In genomic region chr11:86688398-86689179, GRCh38 we compare ENCODE assay signal across 8 cellular contexts. TPM values are rescaled to one million over a fixed set of nuclear protein-coding genes. Genes with fewer than 3 reads are reported as not detected.
A peak's percentile ranks its signal among the peaks of the same experiment; 100 is the strongest.
DNase-seq lines count a peak whose midpoint lies in the region; ATAC-seq and TF ChIP-seq lines count a peak whose summit lies in the region.

No MANE protein-coding gene starts in this region.

- H3K9me3 Mint-ChIP-seq in glutamatergic neuron (ENCODE audit: unreplicated experiment), result no peaks in the 10 kb centered on the region

- peak; percentile 84 for ATAC-seq in HG02588 (IDR thresholded peaks at IDR 0.05; ENCODE audit: unreplicated experiment)

- no peaks in the 10 kb centered on the region for H3K4me1 Mint-ChIP-seq in glutamatergic neuron (ENCODE audit: low read depth, unreplicated experiment)

- H3K27me3 ChIP-seq in SJSA1 (replicated peaks), result no peaks in the 10 kb centered on the region

- POLR2A ChIA-PET in GM10248 (lab: Yijun Ruan, JAX), result no interaction called here

- TF ChIP-seq CTCF in GM10248 (IDR thresholded peaks at IDR 0.05; ENCODE audit: control extremely low read depth, extremely low read depth, low read depth, missing control alignments) (no peak), glutamatergic neuron (IDR thresholded peaks at IDR 0.05; ENCODE audit: partially characterized antibody, unreplicated experiment) (no peak)

- no peaks in the 10 kb centered on the region for H3K9me3 ChIP-seq in SJSA1 (replicated peaks)

- no peak overlapping the region for H3K4me3 Mint-ChIP-seq in glutamatergic neuron (ENCODE audit: unreplicated experiment)

- no peak overlapping the region for H3K4me3 ChIP-seq in SJSA1

- H3K36me3 ChIP-seq in SJSA1, result no peaks in the 10 kb centered on the region

- peaks cover 17% of the 10 kb centered on the region for H3K4me1 ChIP-seq in SJSA1 (replicated peaks)

- peak overlapping the region; percentile 37; the same call in 1 of the 2 replicates for H3K27ac ChIP-seq in SJSA1

- no peaks in the 10 kb centered on the region for H3K27me3 Mint-ChIP-seq in glutamatergic neuron (ENCODE audit: unreplicated experiment)

- CTCF ChIA-PET in GM10248 (lab: Yijun Ruan, JAX), result interaction anchor here (1.4 kb wide), 1 partner anchor 10 kb away, joined by 4 read pairs; no protein-coding TSS in a partner anchor

- no peak overlapping the region for H3K27ac Mint-ChIP-seq in glutamatergic neuron (ENCODE audit: unreplicated experiment)

- no peaks in the 10 kb centered on the region for H3K36me3 Mint-ChIP-seq in glutamatergic neuron (ENCODE audit: unreplicated experiment)

- peak; percentile 20 for DNase-seq in GM10248 (ENCODE audit: extremely low spot score)
- peak; percentile 44 to 45 for DNase-seq in SJSA1 (ENCODE audit: low read depth in 1 of 2, low spot score in 2 of 2)
- DNase-seq in hepatic stellate cell (ENCODE audit: low spot score), result peak; percentile 29
- no peak for DNase-seq in GOT3 (lab: John Stamatoyannopoulos, UW)
- no peak for DNase-seq in GM19238 (ENCODE audit: insufficient read length, low spot score)
- DNase-seq in glutamatergic neuron, result no peak
- no peak for DNase-seq in activated effector memory CD4-positive, alpha-beta T cell treated with Interleukin-2 at 50 U/mL for 16 hours

RNA-seq across cellular contexts. Expression of gene ME3, which starts 16.2 kb away (rescaled TPM):
- total RNA-seq in SJSA1 (2014; rRNA removed; shearing (Covaris generic)), result 2.9 and 6.2 TPM in 2 replicates
- total RNA-seq in glutamatergic neuron (ENCODE audit: unreplicated experiment), result 12.4 TPM

Comparison
In these comparisons a context has a peak if more than half of its experiments do, and no peak if none do; other contexts are left out.
1. DNase-seq: peak in GM10248 (single experiment), SJSA1 (2 of 2) and hepatic stellate cell (single experiment); none in GOT3 (single experiment), GM19238 (single experiment), glutamatergic neuron (single experiment) and activated effector memory CD4-positive, alpha-beta T cell treated with Interleukin-2 at 50 U/mL for 16 hours (single experiment).